In genomic region chr17:77489898-77490265, GRCh38 we compare ENCODE assay signal across 10 cellular contexts.
DNase-seq lines count a peak whose midpoint lies in the region; ATAC-seq and TF ChIP-seq lines count a peak whose summit lies in the region.
"Had no signal": no experiment of that assay in that cellular context is flagged by ENCODE, and none has a peak within 500 bp of the region (broad histone marks: within the 10 kb centered on the region; RNA-seq: fewer than 3 reads in every experiment).

No MANE protein-coding gene starts in this region.

- H3K27ac ChIP-seq in RWPE1 (peak overlapping the region; percentile 68), gastroesophageal sphincter (peak overlapping the region; percentile 49 to 85 (median 79)), thoracic aorta (no peak overlapping the region), mesendoderm (ENCODE audit: low read depth, low read length) (no peak overlapping the region)

- peaks cover 8% of the 10 kb centered on the region for H3K79me1 ChIP-seq in mesendoderm (ENCODE audit: low read length)

- H2BK15ac ChIP-seq in mesendoderm (replicated peaks; ENCODE audit: low read depth): no peak overlapping the region

- H4K5ac ChIP-seq in mesendoderm (ENCODE audit: low read length): no peak overlapping the region

- POLR2A ChIA-PET in RWPE1 (lab: Yijun Ruan, JAX; ENCODE audit: low non-redundant PET): no interaction called here

- CTCF ChIA-PET in RWPE1 (lab: Yijun Ruan, JAX): interaction anchor here (0.6 kb wide), 1 partner anchor 71 kb away, joined by 3 read pairs; no protein-coding TSS in a partner anchor

- H3K4ac ChIP-seq in mesendoderm (ENCODE audit: low read depth, low read length): no peak overlapping the region

- H3K9ac ChIP-seq in mesendoderm (ENCODE audit: low read length): no peak overlapping the region

- no peak for TF ChIP-seq EP300 in gastroesophageal sphincter (IDR thresholded peaks at IDR 0.05)

- no peak overlapping the region for H3K4me2 ChIP-seq in mesendoderm (ENCODE audit: low read length)

- H3K4me3 ChIP-seq in gastroesophageal sphincter: no peak overlapping the region
- no peak overlapping the region for H3K4me3 ChIP-seq in thoracic aorta
- H3K4me3 ChIP-seq in mesendoderm (ENCODE audit: low read length): no peak overlapping the region

- H3K27me3 ChIP-seq in gastroesophageal sphincter: no peaks in the 10 kb centered on the region
- H3K27me3 ChIP-seq in thoracic aorta (replicated peaks; ENCODE audit: insufficient read depth): no peaks in the 10 kb centered on the region
- H3K27me3 ChIP-seq in mesendoderm (ENCODE audit: insufficient read depth, low read length, poor library complexity): no peaks in the 10 kb centered on the region

- DNase-seq in RWPE1 (ENCODE audit: low spot score) (no peak), mucosa of gallbladder (ENCODE audit: low spot score) (peak; percentile 74), thoracic aorta (ENCODE audit: low spot score) (peak; percentile 33), mesendoderm (no peak)
- no peak for DNase-seq in stimulated activated CD4-positive, alpha-beta T cell treated with anti-CD3 and anti-CD28 coated beads, Interleukin-1b, Interleukin-23, amount 100 ng/mL, for 48 hours
- DNase-seq: DMS153, NCI-H187 treated with DMSO at 0.1 percent for 48 hours had no signal

- H4K8ac ChIP-seq in mesendoderm (ENCODE audit: low read depth, low read length): no peak overlapping the region

- H3K18ac ChIP-seq in mesendoderm (ENCODE audit: low read length): no peak overlapping the region

- no peak overlapping the region for H3K23ac ChIP-seq in mesendoderm (ENCODE audit: low read length)

- no peak overlapping the region for H2BK120ac ChIP-seq in mesendoderm (ENCODE audit: low read depth, low read length)

- H3K36me3 ChIP-seq in gastroesophageal sphincter (peaks cover 0 to 80% of the 10 kb centered on the region in 2 donors), thoracic aorta (peaks cover 41% of the 10 kb centered on the region), mesendoderm (ENCODE audit: control insufficient read depth, insufficient read depth, low read length) (peaks cover 8% of the 10 kb centered on the region)

- TF ChIP-seq POLR2A in gastroesophageal sphincter (IDR thresholded peaks at IDR 0.05): no peak

- H3K9me3 ChIP-seq in gastroesophageal sphincter: no peaks in the 10 kb centered on the region
- H3K9me3 ChIP-seq in thoracic aorta: no peaks in the 10 kb centered on the region

- no peak for TF ChIP-seq CTCF in RWPE1 (conservative IDR thresholded peaks at IDR 0.05; ENCODE audit: low read depth)
- no peak for TF ChIP-seq CTCF in gastroesophageal sphincter (IDR thresholded peaks at IDR 0.05)
- TF ChIP-seq CTCF in thoracic aorta (IDR thresholded peaks at IDR 0.05): no peak

- no peak overlapping the region for H2BK5ac ChIP-seq in mesendoderm (ENCODE audit: low read length)

- H2AK5ac ChIP-seq in mesendoderm (ENCODE audit: low read length): no peak overlapping the region

- H3K79me2 ChIP-seq in mesendoderm (ENCODE audit: control insufficient read depth, insufficient read depth, low read length): peaks cover 9% of the 10 kb centered on the region

- peak; percentile 94 for ATAC-seq in gastroesophageal sphincter
- ATAC-seq in thoracic aorta (ENCODE audit: insufficient number of reproducible peaks, low FRiP score, low read depth): peak; percentile 43
- ATAC-seq in GM18498 (IDR thresholded peaks at IDR 0.05; ENCODE audit: unreplicated experiment): no peak
- ATAC-seq in HG03442 (IDR thresholded peaks at IDR 0.05; ENCODE audit: unreplicated experiment): no peak

- H3K56ac ChIP-seq in mesendoderm (ENCODE audit: low read length): no peak overlapping the region

- WGBS in gastroesophageal sphincter (ENCODE audit: low coverage in 1 of 2), 2 donors: no CpG with 5 or more reads among the region's 11 CpGs
- WGBS in mesendoderm (ENCODE audit: extremely low coverage, insufficient coverage, low lambda C conversion rate): no CpG with 5 or more reads among the region's 11 CpGs

- H3K4me1 ChIP-seq in gastroesophageal sphincter (peaks cover 0 to 53% (median 27%) of the 10 kb centered on the region in 3 donors), thoracic aorta (ENCODE audit: control insufficient read depth in 1 of 2, low read depth in 2 of 2) (peaks cover 4 to 21% of the 10 kb centered on the region in 2 donors), mesendoderm (ENCODE audit: control insufficient read depth, low read depth, low read length) (no peaks in the 10 kb centered on the region)

Comparison
In these comparisons a context has a peak if more than half of its experiments do, and no peak if none do; other contexts are left out.
1. DNase-seq: peak in mucosa of gallbladder (single experiment) and thoracic aorta (single experiment); none in RWPE1 (single experiment), stimulated activated CD4-positive, alpha-beta T cell treated with anti-CD3 and anti-CD28 coated beads, Interleukin-1b, Interleukin-23, amount 100 ng/mL, for 48 hours (single experiment) and mesendoderm (single experiment).
2. H3K27ac ChIP-seq: peak in RWPE1 (single experiment) and gastroesophageal sphincter (4 of 4); none in thoracic aorta (0 of 2) and mesendoderm (single experiment).
3. ATAC-seq: peak in gastroesophageal sphincter (single experiment) and thoracic aorta (single experiment); none in GM18498 (single experiment) and HG03442 (single experiment).